Comparison of ENCODE assay signal across 8 cellular contexts in genomic region chr10:128210215-128211063, GRCh38.
DNase-seq lines count a peak whose midpoint lies in the region; ATAC-seq lines count a peak whose summit lies in the region.

No MANE protein-coding gene starts in this region.

- H3K4me1 Mint-ChIP-seq in activated CD8-positive, alpha-beta T cell treated with anti-CD3 and anti-CD28 coated beads, Interleukin-2, amount 10 ng/mL, durations not matched to agents 7 days and 5 days (ENCODE audit: low read depth) = peaks cover 13% of the 10 kb centered on the region
- peaks cover 14 to 16% of the 10 kb centered on the region in 2 donors for H3K4me1 Mint-ChIP-seq in effector memory CD8-positive, alpha-beta T cell (ENCODE audit: low read depth in 2 of 2)

- H3K36me3 Mint-ChIP-seq in activated CD8-positive, alpha-beta T cell treated with anti-CD3 and anti-CD28 coated beads, Interleukin-2, amount 10 ng/mL, durations not matched to agents 7 days and 5 days (ENCODE audit: low read depth) = no peaks in the 10 kb centered on the region
- H3K36me3 Mint-ChIP-seq in effector memory CD8-positive, alpha-beta T cell (ENCODE audit: insufficient read depth) = peaks cover 6% of the 10 kb centered on the region

- H2AFZ ChIP-seq in ACC112 (ENCODE audit: low read length, unreplicated experiment) = no peak overlapping the region

- H3K27me3 Mint-ChIP-seq in activated CD8-positive, alpha-beta T cell treated with anti-CD3 and anti-CD28 coated beads, Interleukin-2, amount 10 ng/mL, durations not matched to agents 7 days and 5 days (ENCODE audit: low read depth) = peaks cover 11% of the 10 kb centered on the region
- H3K27me3 Mint-ChIP-seq in effector memory CD8-positive, alpha-beta T cell = peaks cover 0 to 3% of the 10 kb centered on the region in 2 donors

- no peaks in the 10 kb centered on the region for H3K4me1 ChIP-seq in ACC112 (ENCODE audit: control insufficient read depth, insufficient read depth, low read length, unreplicated experiment)
- no peaks in the 10 kb centered on the region for H3K4me1 ChIP-seq in mesodermal cell (ENCODE audit: control insufficient read depth, insufficient read depth, low read length, poor library complexity, severe bottlenecking)

- peak overlapping the region; percentile 69 for H3K27ac Mint-ChIP-seq in activated CD8-positive, alpha-beta T cell treated with anti-CD3 and anti-CD28 coated beads, Interleukin-2, amount 10 ng/mL, durations not matched to agents 7 days and 5 days
- H3K27ac Mint-ChIP-seq in effector memory CD8-positive, alpha-beta T cell = peak overlapping the region; percentile 55 to 72

- H3K4me3 ChIP-seq in ACC112 (ENCODE audit: low read depth, low read length) (peak overlapping the region; percentile 40; the same call in 1 of the 2 replicates), mesodermal cell (ENCODE audit: extremely low read depth, insufficient read depth, low read length, poor library complexity, severe bottlenecking) (peak overlapping the region; percentile 58)

- 7 to 11% methylated on average over 47 to 72 of the region's 91 CpGs for WGBS in mesodermal cell (ENCODE audit: insufficient coverage in 2 of 2), 2 experiments

- POLR2A ChIA-PET in activated CD8-positive, alpha-beta T cell treated with anti-CD3 and anti-CD28 coated beads, Interleukin-2, amount 10 ng/mL, durations not matched to agents 7 days and 5 days (lab: Charles Lee) = interaction anchor here (0.6 to 1.1 kb wide), 2 partner anchors 29 to 32 kb away, joined by 3 to 5 read pairs; no protein-coding TSS in a partner anchor

- H3K9me3 ChIP-seq in mesodermal cell (ENCODE audit: control insufficient read depth, low read length) = no peaks in the 10 kb centered on the region

- CTCF ChIA-PET in activated CD8-positive, alpha-beta T cell treated with anti-CD3 and anti-CD28 coated beads, Interleukin-2, amount 10 ng/mL, durations not matched to agents 7 days and 5 days (lab: Charles Lee) = interaction anchor here (0.7 to 7.6 kb wide), 15 partner anchors 11 to 147 kb away, joined by 3 to 137 read pairs (median 5); no protein-coding TSS in a partner anchor

- H3K27ac ChIP-seq in ACC112 (ENCODE audit: low read depth, low read length) (no peak overlapping the region), mesodermal cell (ENCODE audit: low read depth, low read length, severe bottlenecking) (no peak overlapping the region)

- peak overlapping the region; percentile 73 for H3K4me3 Mint-ChIP-seq in activated CD8-positive, alpha-beta T cell treated with anti-CD3 and anti-CD28 coated beads, Interleukin-2, amount 10 ng/mL, durations not matched to agents 7 days and 5 days
- H3K4me3 Mint-ChIP-seq in effector memory CD8-positive, alpha-beta T cell = peak overlapping the region; percentile 79 to 81

- peak; percentile 42 for ATAC-seq in GM19025 (IDR thresholded peaks at IDR 0.05; ENCODE audit: low read depth, unreplicated experiment)
- peak; percentile 72 for ATAC-seq in activated CD8-positive, alpha-beta T cell treated with anti-CD3 and anti-CD28 coated beads, Interleukin-2, amount 10 ng/mL, durations not matched to agents 7 days and 5 days
- ATAC-seq in effector memory CD8-positive, alpha-beta T cell (replicated peaks) = peak; percentile 71
- ATAC-seq in GM21515 (IDR thresholded peaks at IDR 0.05; ENCODE audit: unreplicated experiment) = no peak

- peak; percentile 78 for DNase-seq in HuH-7 (ENCODE audit: low spot score)
- peak; percentile 78 for DNase-seq in activated CD8-positive, alpha-beta T cell treated with anti-CD3 and anti-CD28 coated beads, Interleukin-2, amount 10 ng/mL, durations not matched to agents 7 days and 5 days
- peak; percentile 55 to 69 (median 67) for DNase-seq in effector memory CD8-positive, alpha-beta T cell
- peak; percentile 53 to 63 for DNase-seq in stimulated activated CD8-positive, alpha-beta memory T cell treated with anti-CD3 and anti-CD28 coated beads, Interleukin-2, amount 100 ng/mL, for 1 hour (ENCODE audit: low read depth in 2 of 2)

- no peaks in the 10 kb centered on the region for H3K79me2 ChIP-seq in ACC112 (ENCODE audit: control insufficient read depth, insufficient read depth, low read length, unreplicated experiment)

- no peaks in the 10 kb centered on the region for H3K9me3 Mint-ChIP-seq in activated CD8-positive, alpha-beta T cell treated with anti-CD3 and anti-CD28 coated beads, Interleukin-2, amount 10 ng/mL, durations not matched to agents 7 days and 5 days (ENCODE audit: insufficient read depth)
- peaks cover 0 to 2% of the 10 kb centered on the region in 2 donors for H3K9me3 Mint-ChIP-seq in effector memory CD8-positive, alpha-beta T cell

- H3K36me3 ChIP-seq in ACC112 (ENCODE audit: insufficient read depth, low read length) (no peaks in the 10 kb centered on the region), mesodermal cell (ENCODE audit: control insufficient read depth, insufficient read depth, low read length) (no peaks in the 10 kb centered on the region)

- peaks cover 9% of the 10 kb centered on the region for H3K27me3 ChIP-seq in ACC112 (ENCODE audit: insufficient read depth, low read length)
